ENCODE assay signal across 13 cellular contexts in the genomic region with DNA sequence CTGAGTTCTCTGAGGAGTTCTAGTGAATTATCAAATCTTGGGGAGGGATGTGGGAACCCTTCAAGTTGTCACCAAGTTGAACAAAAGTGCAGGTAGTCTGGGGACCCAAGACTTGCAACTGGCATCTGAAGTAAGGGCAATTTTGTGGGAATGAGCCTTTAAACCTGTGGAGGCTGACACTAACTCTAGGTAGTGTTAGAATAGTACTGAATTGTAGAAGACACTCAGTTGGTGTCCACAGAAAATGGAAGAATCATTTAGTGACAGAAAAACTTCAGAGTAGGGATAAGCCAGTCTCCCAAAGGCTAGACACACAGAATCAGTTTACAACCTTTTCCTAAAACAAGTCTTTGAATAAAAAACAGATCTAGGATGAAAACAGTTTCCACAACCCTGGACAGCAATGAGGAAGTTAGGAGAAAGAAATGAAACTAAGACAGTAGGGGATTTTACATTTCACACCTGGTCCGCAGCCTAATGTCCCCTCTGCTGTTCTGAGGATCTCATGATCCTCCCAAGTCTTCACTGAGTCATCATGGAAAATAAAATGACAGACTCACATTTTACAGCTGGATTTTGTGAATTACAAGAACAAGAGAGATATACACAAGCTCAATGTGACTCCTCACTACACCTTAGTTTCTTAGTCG.
DNase-seq lines count a peak whose midpoint lies in the region; ATAC-seq lines count a peak whose summit lies in the region.
"Had no signal": no experiment of that assay in that cellular context is flagged by ENCODE, and none has a peak within 500 bp of the region (broad histone marks: within the 10 kb centered on the region; RNA-seq: fewer than 3 reads in every experiment).

No MANE protein-coding gene starts in this region.

- CTCF ChIA-PET in activated naive CD4-positive, alpha-beta T cell treated with anti-CD3 and anti-CD28 coated beads, Interleukin-2, amount 10 ng/mL, durations not matched to agents 7 days and 5 days (lab: Charles Lee), result interaction anchor here (0.6 kb wide), 1 partner anchor 70 kb away, joined by 3 read pairs; the partner anchor contains the start of gene TSPAN12

- H3K4me1 Mint-ChIP-seq in activated naive CD4-positive, alpha-beta T cell treated with anti-CD3 and anti-CD28 coated beads, Interleukin-2, amount 10 ng/mL, durations not matched to agents 7 days and 5 days, result no peaks in the 10 kb centered on the region

- no peak overlapping the region for H3K27ac Mint-ChIP-seq in activated naive CD4-positive, alpha-beta T cell treated with anti-CD3 and anti-CD28 coated beads, Interleukin-2, amount 10 ng/mL, durations not matched to agents 7 days and 5 days
- H3K27ac Mint-ChIP-seq: activated CD8-positive, alpha-beta T cell treated with anti-CD3 and anti-CD28 coated beads, Interleukin-2, amount 10 ng/mL, durations not matched to agents 7 days and 5 days; CD8-positive, alpha-beta T cell had no signal

- DNase-seq in kidney tubule cell (ENCODE audit: low spot score) (peak; percentile 43), HCEC 1CT (no peak), EL (no peak), COR-L47 (lab: John Stamatoyannopoulos, UW) (no peak)
- DNase-seq in activated naive CD4-positive, alpha-beta T cell treated with anti-CD3 and anti-CD28 coated beads, Interleukin-2, amount 10 ng/mL, durations not matched to agents 7 days and 5 days, result no peak
- DNase-seq: activated CD8-positive, alpha-beta T cell treated with anti-CD3 and anti-CD28 coated beads, Interleukin-2, amount 10 ng/mL, durations not matched to agents 7 days and 5 days; CD8-positive, alpha-beta T cell; effector CD8-positive, alpha-beta T cell; IMR-90; NCI-H446 treated with DMSO at 0.1 percent for 48 hours had no signal

- ATAC-seq in GM18870 (IDR thresholded peaks at IDR 0.05; ENCODE audit: unreplicated experiment) (peak; percentile 82), GM21717 (IDR thresholded peaks at IDR 0.05; ENCODE audit: unreplicated experiment) (peak; percentile 83), HG03342 (IDR thresholded peaks at IDR 0.05; ENCODE audit: unreplicated experiment) (peak; percentile 93)
- ATAC-seq: activated CD8-positive, alpha-beta T cell treated with anti-CD3 and anti-CD28 coated beads, Interleukin-2, amount 10 ng/mL, durations not matched to agents 7 days and 5 days; CD8-positive, alpha-beta T cell had no signal

- no peaks in the 10 kb centered on the region for H3K9me3 Mint-ChIP-seq in activated naive CD4-positive, alpha-beta T cell treated with anti-CD3 and anti-CD28 coated beads, Interleukin-2, amount 10 ng/mL, durations not matched to agents 7 days and 5 days
- H3K9me3 Mint-ChIP-seq: CD8-positive, alpha-beta T cell had no signal

- no peaks in the 10 kb centered on the region for H3K36me3 Mint-ChIP-seq in activated naive CD4-positive, alpha-beta T cell treated with anti-CD3 and anti-CD28 coated beads, Interleukin-2, amount 10 ng/mL, durations not matched to agents 7 days and 5 days
- H3K36me3 Mint-ChIP-seq: CD8-positive, alpha-beta T cell had no signal

- peaks cover 12% of the 10 kb centered on the region for H3K27me3 Mint-ChIP-seq in activated naive CD4-positive, alpha-beta T cell treated with anti-CD3 and anti-CD28 coated beads, Interleukin-2, amount 10 ng/mL, durations not matched to agents 7 days and 5 days

- no peak overlapping the region for H3K4me3 Mint-ChIP-seq in activated naive CD4-positive, alpha-beta T cell treated with anti-CD3 and anti-CD28 coated beads, Interleukin-2, amount 10 ng/mL, durations not matched to agents 7 days and 5 days
- H3K4me3 Mint-ChIP-seq: activated CD8-positive, alpha-beta T cell treated with anti-CD3 and anti-CD28 coated beads, Interleukin-2, amount 10 ng/mL, durations not matched to agents 7 days and 5 days; CD8-positive, alpha-beta T cell had no signal
